ENCODE assay signal across 1 cellular context in genomic region chr1:6490181-6491075, GRCh38.
TF ChIP-seq lines count a peak whose summit lies in the region.

No MANE protein-coding gene starts in this region.

TF ChIP-seq in GM12878, 131 proteins besides CTCF, POLR2A, EP300 and RAD21 (continued from another document and continues in another):
- TF ChIP-seq ATF2 (IDR thresholded peaks at IDR 0.05; ENCODE audit: low read length) (no peak), NRF1 (conservative IDR thresholded peaks at IDR 0.05; ENCODE audit: low read depth, low read length) (no peak), RELA (IDR thresholded peaks at IDR 0.05; ENCODE audit: borderline replicate concordance, partially characterized antibody) (no peak), RAD51 (IDR thresholded peaks at IDR 0.05) (no peak), ZNF622 (IDR thresholded peaks at IDR 0.05) (no peak), STAT3 (IDR thresholded peaks at IDR 0.05; ENCODE audit: low read depth, low read length) (no peak), E4F1 (IDR thresholded peaks at IDR 0.05; ENCODE audit: borderline replicate concordance, partially characterized antibody) (no peak), IRF4 (IDR thresholded peaks at IDR 0.05; ENCODE audit: low read depth, low read length) (no peak), BACH1 (IDR thresholded peaks at IDR 0.05; ENCODE audit: borderline replicate concordance) (no peak), CREM (IDR thresholded peaks at IDR 0.05; ENCODE audit: low read depth) (no peak), E2F4 (IDR thresholded peaks at IDR 0.05; ENCODE audit: low read depth, low read length) (no peak), POLR2AphosphoS5 (IDR thresholded peaks at IDR 0.05; ENCODE audit: low read length) (0 out of 2 replicates have a peak, but pooled peaks have one; percentile 33), E2F8 (IDR thresholded peaks at IDR 0.05; ENCODE audit: low read depth, partially characterized antibody) (no peak), SP1 (IDR thresholded peaks at IDR 0.05; ENCODE audit: low read depth, low read length) (peak; percentile 49), TCF3 (IDR thresholded peaks at IDR 0.05; ENCODE audit: borderline replicate concordance, insufficient read depth, low read depth, low read length) (peak; percentile 69; the same call in 1 of the 2 replicates), POLR2AphosphoS2 (IDR thresholded peaks at IDR 0.05; ENCODE audit: low read depth, low read length) (no peak), CHD2 (IDR thresholded peaks at IDR 0.05; ENCODE audit: borderline replicate concordance, low read depth, low read length) (no peak), SREBF1 (IDR thresholded peaks at IDR 0.05; ENCODE audit: low read length) (peak; percentile 74), REST (IDR thresholded peaks at IDR 0.05; ENCODE audit: low read depth, low read length) (no peak), SIX5 (IDR thresholded peaks at IDR 0.05; ENCODE audit: low read depth, low read length, severe bottlenecking) (no peak), MYB (IDR thresholded peaks at IDR 0.05; ENCODE audit: borderline replicate concordance, low read depth, low read length) (no peak), TCF7 (IDR thresholded peaks at IDR 0.05; ENCODE audit: borderline replicate concordance) (no peak), MTA2 (IDR thresholded peaks at IDR 0.05; ENCODE audit: low read depth) (no peak), ZNF274 (IDR thresholded peaks at IDR 0.05; ENCODE audit: insufficient read depth, insufficient read length) (no peak), ESRRA (IDR thresholded peaks at IDR 0.05; ENCODE audit: low read length) (no peak), CUX1 (IDR thresholded peaks at IDR 0.05; ENCODE audit: insufficient replicate concordance, low read depth, low read length) (no peak), MYC (IDR thresholded peaks at IDR 0.05; ENCODE audit: insufficient read depth, insufficient read length, insufficient replicate concordance, low read length, severe bottlenecking) (no peak), HCFC1 (IDR thresholded peaks at IDR 0.05; ENCODE audit: low read length) (no peak), ZNF384 (IDR thresholded peaks at IDR 0.05; ENCODE audit: borderline replicate concordance, low read depth, low read length) (no peak), NR2F1 (conservative IDR thresholded peaks at IDR 0.05) (no peak), POU2F2 (IDR thresholded peaks at IDR 0.05; ENCODE audit: borderline replicate concordance, low read depth, low read length) (0 out of 3 replicates have a peak, but pooled peaks have one; percentile 19), SREBF2 (IDR thresholded peaks at IDR 0.05; ENCODE audit: low read length) (no peak), JUNB (IDR thresholded peaks at IDR 0.05) (no peak), BHLHE40 (IDR thresholded peaks at IDR 0.05; ENCODE audit: borderline replicate concordance in 1 of 2, low read depth in 2 of 2, low read length in 1 of 2) (peak; percentile 85 to 89), NFIC (IDR thresholded peaks at IDR 0.05; ENCODE audit: low read depth, low read length) (no peak), PAX8 (IDR thresholded peaks at IDR 0.05) (no peak), KDM1A (IDR thresholded peaks at IDR 0.05; ENCODE audit: borderline replicate concordance) (no peak), RCOR1 (conservative IDR thresholded peaks at IDR 0.05; ENCODE audit: low read depth, low read length) (no peak), EED (IDR thresholded peaks at IDR 0.05; ENCODE audit: low read depth) (no peak), ZNF687 (IDR thresholded peaks at IDR 0.05) (no peak)
